Comparison of ENCODE assay signal across 1 cellular context in the genomic region with DNA sequence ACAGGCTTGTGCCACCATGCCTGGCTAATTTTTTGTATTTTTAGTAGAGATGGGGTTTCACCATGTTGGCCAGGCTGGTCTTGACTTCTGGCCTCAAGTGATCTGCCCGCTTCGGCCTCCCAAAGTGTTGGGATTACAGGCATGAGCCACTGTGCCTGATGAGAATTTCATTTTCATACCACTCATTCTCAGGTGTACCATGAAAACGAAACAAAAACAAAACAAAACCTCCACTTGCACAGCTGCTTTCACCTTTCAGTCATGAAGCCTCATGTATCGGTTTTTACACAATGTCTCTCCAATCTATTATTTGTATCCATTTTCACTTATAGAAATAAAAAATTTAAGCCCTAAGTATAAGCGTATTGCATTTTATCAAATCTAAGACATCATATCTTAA.
TF ChIP-seq lines count a peak whose summit lies in the region.

No MANE protein-coding gene starts in this region.

TF ChIP-seq in GM12878, 131 proteins besides CTCF, POLR2A, EP300 and RAD21:
- 0 out of 2 replicates have a peak, but pooled peaks have one; percentile 36 for TF ChIP-seq MXI1 (IDR thresholded peaks at IDR 0.05; ENCODE audit: low read depth, low read length)
- TF ChIP-seq HDGF (IDR thresholded peaks at IDR 0.05): 0 out of 2 replicates have a peak, but pooled peaks have one; percentile 15
- TF ChIP-seq, protein P1, sequence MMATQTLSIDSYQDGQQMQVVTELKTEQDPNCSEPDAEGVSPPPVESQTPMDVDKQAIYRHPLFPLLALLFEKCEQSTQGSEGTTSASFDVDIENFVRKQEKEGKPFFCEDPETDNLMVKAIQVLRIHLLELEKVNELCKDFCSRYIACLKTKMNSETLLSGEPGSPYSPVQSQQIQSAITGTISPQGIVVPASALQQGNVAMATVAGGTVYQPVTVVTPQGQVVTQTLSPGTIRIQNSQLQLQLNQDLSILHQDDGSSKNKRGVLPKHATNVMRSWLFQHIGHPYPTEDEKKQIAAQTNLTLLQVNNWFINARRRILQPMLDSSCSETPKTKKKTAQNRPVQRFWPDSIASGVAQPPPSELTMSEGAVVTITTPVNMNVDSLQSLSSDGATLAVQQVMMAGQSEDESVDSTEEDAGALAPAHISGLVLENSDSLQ (IDR thresholded peaks at IDR 0.05): peak; percentile 9; the same call in 1 of the 2 replicates
